In the genomic region with DNA sequence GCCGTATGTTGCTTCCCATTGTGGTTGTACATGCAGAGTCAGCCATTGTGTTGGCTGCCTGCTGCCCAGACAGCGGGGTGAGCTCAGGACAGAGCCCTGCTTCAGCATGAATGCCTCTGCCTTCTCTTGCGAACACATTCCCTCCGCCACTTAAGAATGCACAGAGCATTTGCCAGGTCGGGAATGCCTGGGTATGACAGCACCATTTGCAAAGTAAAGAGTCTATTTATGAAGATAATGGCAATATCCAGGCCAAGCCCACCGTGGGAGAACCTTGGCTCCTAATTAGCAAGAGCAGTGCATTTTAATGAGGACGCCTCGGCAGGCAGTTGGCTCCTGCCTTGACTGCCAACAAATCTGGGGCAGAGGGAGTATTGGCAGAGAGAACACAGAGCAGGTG, we compare ENCODE assay signal across 11 cellular contexts.
DNase-seq lines count a peak whose midpoint lies in the region; ATAC-seq lines count a peak whose summit lies in the region.
"Had no signal": no experiment of that assay in that cellular context is flagged by ENCODE, and none has a peak within 500 bp of the region (broad histone marks: within the 10 kb centered on the region; RNA-seq: fewer than 3 reads in every experiment).

No MANE protein-coding gene starts in this region.

- no peaks in the 10 kb centered on the region for H3K9me2 ChIP-seq in Karpas-422 (replicated peaks; ENCODE audit: insufficient read depth, low read length)

- no peaks in the 10 kb centered on the region for H4K20me1 ChIP-seq in Karpas-422 (ENCODE audit: insufficient read depth, low read depth, low read length)

- peaks cover 7% of the 10 kb centered on the region for H3K4me1 Mint-ChIP-seq in activated T-cell treated with anti-CD3 and anti-CD28 coated beads, Interleukin-2, amount 50 U/mL, for 4 hours (ENCODE audit: low read depth)

- no peak for ATAC-seq in activated T-cell treated with anti-CD3 and anti-CD28 coated beads, Interleukin-2, amount 50 U/mL, for 4 hours
- ATAC-seq: stimulated activated memory B cell treated with anti-CD40 and anti-IgM and Interleukin-4, amounts not matched to agents 10 μg/mL and 1 μg/mL and 100 μg/mL, for 72 hours had no signal

- H3K27me3 ChIP-seq in Karpas-422 (ENCODE audit: low read length): no peaks in the 10 kb centered on the region
- no peaks in the 10 kb centered on the region for H3K27me3 ChIP-seq in MG63
- H3K27me3 ChIP-seq: colonic mucosa had no signal

- no peak overlapping the region for H2AFZ ChIP-seq in Karpas-422 (ENCODE audit: low read length)

- peak overlapping the region; percentile 98 for H3K27ac ChIP-seq in Karpas-422 (ENCODE audit: low read length)
- H3K27ac ChIP-seq: colonic mucosa had no signal

- H3K36me3 Mint-ChIP-seq in activated T-cell treated with anti-CD3 and anti-CD28 coated beads, Interleukin-2, amount 50 U/mL, for 4 hours (ENCODE audit: insufficient read depth): no peaks in the 10 kb centered on the region
- H3K36me3 Mint-ChIP-seq: stimulated activated memory B cell treated with anti-CD40 and anti-IgM and Interleukin-4, amounts not matched to agents 10 μg/mL and 1 μg/mL and 100 μg/mL, for 72 hours had no signal

- no peaks in the 10 kb centered on the region for H3K36me3 ChIP-seq in Karpas-422 (ENCODE audit: insufficient read depth, low read length)
- H3K36me3 ChIP-seq in MG63: no peaks in the 10 kb centered on the region
- H3K36me3 ChIP-seq: colonic mucosa had no signal

- H3K9me3 ChIP-seq in Karpas-422 (ENCODE audit: low read length) (no peaks in the 10 kb centered on the region), MG63 (no peaks in the 10 kb centered on the region)
- H3K9me3 ChIP-seq: colonic mucosa had no signal

- H3K9me3 Mint-ChIP-seq in activated T-cell treated with anti-CD3 and anti-CD28 coated beads, Interleukin-2, amount 50 U/mL, for 4 hours: no peaks in the 10 kb centered on the region
- H3K9me3 Mint-ChIP-seq: stimulated activated memory B cell treated with anti-CD40 and anti-IgM and Interleukin-4, amounts not matched to agents 10 μg/mL and 1 μg/mL and 100 μg/mL, for 72 hours had no signal

- H3K4me2 ChIP-seq in Karpas-422 (ENCODE audit: low read depth, low read length, poor library complexity, severe bottlenecking): peak overlapping the region; percentile 42

- H3K4me1 ChIP-seq in Karpas-422 (ENCODE audit: low read length): peaks cover 96% of the 10 kb centered on the region
- H3K4me1 ChIP-seq: colonic mucosa had no signal

- no peak overlapping the region for H3K4me3 Mint-ChIP-seq in activated T-cell treated with anti-CD3 and anti-CD28 coated beads, Interleukin-2, amount 50 U/mL, for 4 hours
- H3K4me3 Mint-ChIP-seq: stimulated activated memory B cell treated with anti-CD40 and anti-IgM and Interleukin-4, amounts not matched to agents 10 μg/mL and 1 μg/mL and 100 μg/mL, for 72 hours had no signal

- DNase-seq in Karpas-422: no peak
- DNase-seq in SK-N-DZ (ENCODE audit: low spot score): peak; percentile 7
- DNase-seq in hypothalamus (lab: John Stamatoyannopoulos, UW): peak in 46 of 51 donors; percentile 8 to 80 (median 38)
- peak; percentile 65 for DNase-seq in renal cortical epithelial cell (ENCODE audit: low read depth)
- no peak for DNase-seq in MG63
- DNase-seq in AML-193 (lab: John Stamatoyannopoulos, UW): no peak
- no peak for DNase-seq in activated T-cell treated with anti-CD3 and anti-CD28 coated beads, Interleukin-2, amount 50 U/mL, for 4 hours
- no peak for DNase-seq in NCI-H748 (lab: John Stamatoyannopoulos, UW; ENCODE audit: unreplicated experiment)
- DNase-seq: colonic mucosa, T-helper 2 cell had no signal

- H3K79me2 ChIP-seq in Karpas-422 (ENCODE audit: low read length): no peaks in the 10 kb centered on the region

- H3K27me3 Mint-ChIP-seq in activated T-cell treated with anti-CD3 and anti-CD28 coated beads, Interleukin-2, amount 50 U/mL, for 4 hours (ENCODE audit: low read depth): no peaks in the 10 kb centered on the region

- peak overlapping the region; percentile 64 for H3K9ac ChIP-seq in Karpas-422 (ENCODE audit: low read length)

- H3K4me3 ChIP-seq in Karpas-422 (ENCODE audit: low read length) (peak overlapping the region; percentile 18; the same call in 1 of the 2 replicates), MG63 (no peak overlapping the region)
- H3K4me3 ChIP-seq: colonic mucosa had no signal

Comparison
In these comparisons a context has a peak if more than half of its experiments do, and no peak if none do; other contexts are left out.
1. DNase-seq: peak in SK-N-DZ (single experiment), hypothalamus (46 of 51) and renal cortical epithelial cell (single experiment); none in Karpas-422 (single experiment), MG63 (single experiment), AML-193 (0 of 2), activated T-cell treated with anti-CD3 and anti-CD28 coated beads, Interleukin-2, amount 50 U/mL, for 4 hours (single experiment) and NCI-H748 (single experiment).